12 cellular contexts compared by ENCODE assay signal in genomic region chr18:44909191-44909719, GRCh38.
DNase-seq lines count a peak whose midpoint lies in the region; ATAC-seq and TF ChIP-seq lines count a peak whose summit lies in the region.
"Had no signal": no experiment of that assay in that cellular context is flagged by ENCODE, and none has a peak within 500 bp of the region (broad histone marks: within the 10 kb centered on the region; RNA-seq: fewer than 3 reads in every experiment).

No MANE protein-coding gene starts in this region.

- WGBS in body of pancreas, 2 donors = 74 to 78% methylated on average over 5 of the region's 5 CpGs

- DNase-seq in iris pigment epithelial cell (ENCODE audit: low read depth) = peak; percentile 5
- DNase-seq in body of pancreas = no peak
- no peak for DNase-seq in cerebellum (ENCODE audit: low spot score)
- no peak for DNase-seq in activated effector memory CD4-positive, alpha-beta T cell treated with anti-CD3 and anti-CD28 coated beads, Interleukin-2, amount 50 U/mL, for 16 hours
- DNase-seq in mesothelial cell of epicardium (ENCODE audit: low spot score in 2 of 2, unreplicated experiment in 2 of 2) = no peak

- H3K27me3 Mint-ChIP-seq in mesothelial cell of epicardium (ENCODE audit: low read depth) = no peaks in the 10 kb centered on the region

- intact Hi-C loops in body of pancreas (cut with DNase I) = loop anchor here (10.0 kb wide), 1 partner anchor 94 kb away; no protein-coding TSS in a partner anchor

- peaks cover 4% of the 10 kb centered on the region for H3K9me3 Mint-ChIP-seq in mesothelial cell of epicardium

- no peaks in the 10 kb centered on the region for H3K27me3 ChIP-seq in body of pancreas
- H3K27me3 ChIP-seq: heart right ventricle had no signal

- H3K9me3 ChIP-seq in body of pancreas = no peaks in the 10 kb centered on the region

- no peak overlapping the region for H3K27ac Mint-ChIP-seq in mesothelial cell of epicardium
- H3K27ac Mint-ChIP-seq: activated naive CD8-positive, alpha-beta T cell had no signal

- ATAC-seq in GM18867 (IDR thresholded peaks at IDR 0.05; ENCODE audit: unreplicated experiment) (peak; percentile 83), GM21529 (IDR thresholded peaks at IDR 0.05; ENCODE audit: unreplicated experiment) (peak; percentile 85), HG03460 (IDR thresholded peaks at IDR 0.05; ENCODE audit: unreplicated experiment) (peak; percentile 79), body of pancreas (no peak)
- ATAC-seq: Right ventricle myocardium inferior had no signal

- peaks cover 7% of the 10 kb centered on the region for H3K4me1 Mint-ChIP-seq in mesothelial cell of epicardium

- no peak overlapping the region for H3K27ac ChIP-seq in body of pancreas
- H3K27ac ChIP-seq: heart right ventricle, skin epidermis had no signal

- H3K4me3 Mint-ChIP-seq in mesothelial cell of epicardium = no peak overlapping the region
- H3K4me3 Mint-ChIP-seq: activated naive CD8-positive, alpha-beta T cell had no signal

- H3K36me3 ChIP-seq in body of pancreas (replicated peaks in 1 of 2; ENCODE audit: insufficient read depth in 1 of 2, low read depth in 2 of 2) = no peaks in the 10 kb centered on the region
- H3K36me3 ChIP-seq: heart right ventricle had no signal

- H3K4me3 ChIP-seq in body of pancreas = no peak overlapping the region
- H3K4me3 ChIP-seq: heart right ventricle, skin epidermis had no signal

- TF ChIP-seq POLR2A in body of pancreas (IDR thresholded peaks at IDR 0.05) = no peak

- H3K36me3 Mint-ChIP-seq in mesothelial cell of epicardium = no peaks in the 10 kb centered on the region
- H3K36me3 Mint-ChIP-seq: activated naive CD8-positive, alpha-beta T cell had no signal

- peaks cover 37% of the 10 kb centered on the region for H3K4me1 ChIP-seq in body of pancreas

- TF ChIP-seq CTCF in body of pancreas (IDR thresholded peaks at IDR 0.05) (no peak), mesothelial cell of epicardium (IDR thresholded peaks at IDR 0.05; ENCODE audit: unreplicated experiment) (no peak)
